ENCODE assay signal across 1 cellular context in the genomic region with DNA sequence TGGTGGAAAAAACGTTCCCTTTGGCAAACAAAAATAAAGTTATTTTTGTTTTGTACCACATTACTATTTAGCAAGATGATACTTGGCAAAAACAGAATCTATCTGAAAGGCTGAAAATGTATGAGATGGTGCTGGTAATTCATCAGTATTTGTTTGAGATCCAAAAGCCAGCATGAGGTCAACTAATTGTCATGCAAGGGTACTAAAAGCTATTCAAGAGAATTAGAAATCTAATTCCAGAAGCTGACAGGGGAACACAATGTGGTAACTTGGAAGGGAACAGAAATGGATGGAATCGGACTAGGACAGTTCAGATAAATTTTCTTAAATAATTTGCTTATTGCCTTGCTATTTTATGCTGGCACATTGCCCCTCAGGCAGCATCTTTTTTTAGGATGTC.
TF ChIP-seq lines count a peak whose summit lies in the region.

No MANE protein-coding gene starts in this region.

TF ChIP-seq in WTC11, 78 proteins besides CTCF, POLR2A, EP300 and RAD21 (continued from another document):
- TF ChIP-seq, protein P1, sequence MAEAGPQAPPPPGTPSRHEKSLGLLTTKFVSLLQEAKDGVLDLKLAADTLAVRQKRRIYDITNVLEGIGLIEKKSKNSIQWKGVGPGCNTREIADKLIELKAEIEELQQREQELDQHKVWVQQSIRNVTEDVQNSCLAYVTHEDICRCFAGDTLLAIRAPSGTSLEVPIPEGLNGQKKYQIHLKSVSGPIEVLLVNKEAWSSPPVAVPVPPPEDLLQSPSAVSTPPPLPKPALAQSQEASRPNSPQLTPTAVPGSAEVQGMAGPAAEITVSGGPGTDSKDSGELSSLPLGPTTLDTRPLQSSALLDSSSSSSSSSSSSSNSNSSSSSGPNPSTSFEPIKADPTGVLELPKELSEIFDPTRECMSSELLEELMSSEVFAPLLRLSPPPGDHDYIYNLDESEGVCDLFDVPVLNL (CRISPR knock-in tag; IDR thresholded peaks at IDR 0.05; ENCODE audit: borderline replicate concordance, low read depth) = no peak
- TF ChIP-seq CREB1 (CRISPR knock-in tag; IDR thresholded peaks at IDR 0.05) = no peak
- no peak for TF ChIP-seq MYBL2 (CRISPR knock-in tag; IDR thresholded peaks at IDR 0.05)
- no peak for TF ChIP-seq ZNF671 (CRISPR knock-in tag; IDR thresholded peaks at IDR 0.05)
- TF ChIP-seq SMAD4 (CRISPR knock-in tag; IDR thresholded peaks at IDR 0.05) = no peak
- TF ChIP-seq, protein P2, sequence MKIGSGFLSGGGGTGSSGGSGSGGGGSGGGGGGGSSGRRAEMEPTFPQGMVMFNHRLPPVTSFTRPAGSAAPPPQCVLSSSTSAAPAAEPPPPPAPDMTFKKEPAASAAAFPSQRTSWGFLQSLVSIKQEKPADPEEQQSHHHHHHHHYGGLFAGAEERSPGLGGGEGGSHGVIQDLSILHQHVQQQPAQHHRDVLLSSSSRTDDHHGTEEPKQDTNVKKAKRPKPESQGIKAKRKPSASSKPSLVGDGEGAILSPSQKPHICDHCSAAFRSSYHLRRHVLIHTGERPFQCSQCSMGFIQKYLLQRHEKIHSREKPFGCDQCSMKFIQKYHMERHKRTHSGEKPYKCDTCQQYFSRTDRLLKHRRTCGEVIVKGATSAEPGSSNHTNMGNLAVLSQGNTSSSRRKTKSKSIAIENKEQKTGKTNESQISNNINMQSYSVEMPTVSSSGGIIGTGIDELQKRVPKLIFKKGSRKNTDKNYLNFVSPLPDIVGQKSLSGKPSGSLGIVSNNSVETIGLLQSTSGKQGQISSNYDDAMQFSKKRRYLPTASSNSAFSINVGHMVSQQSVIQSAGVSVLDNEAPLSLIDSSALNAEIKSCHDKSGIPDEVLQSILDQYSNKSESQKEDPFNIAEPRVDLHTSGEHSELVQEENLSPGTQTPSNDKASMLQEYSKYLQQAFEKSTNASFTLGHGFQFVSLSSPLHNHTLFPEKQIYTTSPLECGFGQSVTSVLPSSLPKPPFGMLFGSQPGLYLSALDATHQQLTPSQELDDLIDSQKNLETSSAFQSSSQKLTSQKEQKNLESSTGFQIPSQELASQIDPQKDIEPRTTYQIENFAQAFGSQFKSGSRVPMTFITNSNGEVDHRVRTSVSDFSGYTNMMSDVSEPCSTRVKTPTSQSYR (CRISPR knock-in tag; IDR thresholded peaks at IDR 0.05) = no peak
- TF ChIP-seq, protein P3, sequence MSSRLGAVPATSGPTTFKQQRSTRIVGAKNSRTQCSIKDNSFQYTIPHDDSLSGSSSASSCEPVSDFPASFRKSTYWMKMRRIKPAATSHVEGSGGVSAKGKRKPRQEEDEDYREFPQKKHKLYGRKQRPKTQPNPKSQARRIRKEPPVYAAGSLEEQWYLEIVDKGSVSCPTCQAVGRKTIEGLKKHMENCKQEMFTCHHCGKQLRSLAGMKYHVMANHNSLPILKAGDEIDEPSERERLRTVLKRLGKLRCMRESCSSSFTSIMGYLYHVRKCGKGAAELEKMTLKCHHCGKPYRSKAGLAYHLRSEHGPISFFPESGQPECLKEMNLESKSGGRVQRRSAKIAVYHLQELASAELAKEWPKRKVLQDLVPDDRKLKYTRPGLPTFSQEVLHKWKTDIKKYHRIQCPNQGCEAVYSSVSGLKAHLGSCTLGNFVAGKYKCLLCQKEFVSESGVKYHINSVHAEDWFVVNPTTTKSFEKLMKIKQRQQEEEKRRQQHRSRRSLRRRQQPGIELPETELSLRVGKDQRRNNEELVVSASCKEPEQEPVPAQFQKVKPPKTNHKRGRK (CRISPR knock-in tag; IDR thresholded peaks at IDR 0.05; ENCODE audit: borderline replicate concordance) = no peak
- no peak for TF ChIP-seq EMX1 (CRISPR knock-in tag; IDR thresholded peaks at IDR 0.05)
- TF ChIP-seq, protein P4, sequence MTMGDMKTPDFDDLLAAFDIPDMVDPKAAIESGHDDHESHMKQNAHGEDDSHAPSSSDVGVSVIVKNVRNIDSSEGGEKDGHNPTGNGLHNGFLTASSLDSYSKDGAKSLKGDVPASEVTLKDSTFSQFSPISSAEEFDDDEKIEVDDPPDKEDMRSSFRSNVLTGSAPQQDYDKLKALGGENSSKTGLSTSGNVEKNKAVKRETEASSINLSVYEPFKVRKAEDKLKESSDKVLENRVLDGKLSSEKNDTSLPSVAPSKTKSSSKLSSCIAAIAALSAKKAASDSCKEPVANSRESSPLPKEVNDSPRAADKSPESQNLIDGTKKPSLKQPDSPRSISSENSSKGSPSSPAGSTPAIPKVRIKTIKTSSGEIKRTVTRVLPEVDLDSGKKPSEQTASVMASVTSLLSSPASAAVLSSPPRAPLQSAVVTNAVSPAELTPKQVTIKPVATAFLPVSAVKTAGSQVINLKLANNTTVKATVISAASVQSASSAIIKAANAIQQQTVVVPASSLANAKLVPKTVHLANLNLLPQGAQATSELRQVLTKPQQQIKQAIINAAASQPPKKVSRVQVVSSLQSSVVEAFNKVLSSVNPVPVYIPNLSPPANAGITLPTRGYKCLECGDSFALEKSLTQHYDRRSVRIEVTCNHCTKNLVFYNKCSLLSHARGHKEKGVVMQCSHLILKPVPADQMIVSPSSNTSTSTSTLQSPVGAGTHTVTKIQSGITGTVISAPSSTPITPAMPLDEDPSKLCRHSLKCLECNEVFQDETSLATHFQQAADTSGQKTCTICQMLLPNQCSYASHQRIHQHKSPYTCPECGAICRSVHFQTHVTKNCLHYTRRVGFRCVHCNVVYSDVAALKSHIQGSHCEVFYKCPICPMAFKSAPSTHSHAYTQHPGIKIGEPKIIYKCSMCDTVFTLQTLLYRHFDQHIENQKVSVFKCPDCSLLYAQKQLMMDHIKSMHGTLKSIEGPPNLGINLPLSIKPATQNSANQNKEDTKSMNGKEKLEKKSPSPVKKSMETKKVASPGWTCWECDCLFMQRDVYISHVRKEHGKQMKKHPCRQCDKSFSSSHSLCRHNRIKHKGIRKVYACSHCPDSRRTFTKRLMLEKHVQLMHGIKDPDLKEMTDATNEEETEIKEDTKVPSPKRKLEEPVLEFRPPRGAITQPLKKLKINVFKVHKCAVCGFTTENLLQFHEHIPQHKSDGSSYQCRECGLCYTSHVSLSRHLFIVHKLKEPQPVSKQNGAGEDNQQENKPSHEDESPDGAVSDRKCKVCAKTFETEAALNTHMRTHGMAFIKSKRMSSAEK (CRISPR knock-in tag; IDR thresholded peaks at IDR 0.05; ENCODE audit: borderline replicate concordance) = no peak
